ENCODE assay signal across 31 cellular contexts in genomic region chr2:182444806-182445205, GRCh38. TPM values are rescaled to one million over a fixed set of nuclear protein-coding genes. Genes with fewer than 3 reads are reported as not detected.
DNase-seq lines count a peak whose midpoint lies in the region; ATAC-seq, FAIRE-seq and TF ChIP-seq lines count a peak whose summit lies in the region.
"Had no signal": no experiment of that assay in that cellular context is flagged by ENCODE, and none has a peak within 500 bp of the region (broad histone marks: within the 10 kb centered on the region; RNA-seq: fewer than 3 reads in every experiment).

No MANE protein-coding gene starts in this region.

- no peaks in the 10 kb centered on the region for H3K27me3 Mint-ChIP-seq in HFFc6 (ENCODE audit: insufficient read depth)
- no peaks in the 10 kb centered on the region for H3K27me3 Mint-ChIP-seq in astrocyte (ENCODE audit: low read depth, unreplicated experiment)
- H3K27me3 Mint-ChIP-seq in osteocyte (ENCODE audit: unreplicated experiment), result no peaks in the 10 kb centered on the region
- H3K27me3 Mint-ChIP-seq: activated CD4-positive, alpha-beta memory T cell treated with anti-CD3 and anti-CD28 coated beads, Interleukin-2, amount 10 ng/mL, durations not matched to agents 7 days and 5 days; activated naive CD8-positive, alpha-beta T cell treated with anti-CD3 and anti-CD28 coated beads, Interleukin-2, amount 10 ng/mL, durations not matched to agents 7 days and 5 days; dendritic cell treated with granulocyte-macrophage colony-stimulating factor and Interleukin-4, amounts not matched to agents 40 ng/mL and 50 ng/mL, for 4 days; T-cell had no signal

- H4K20me1 ChIP-seq in astrocyte (ENCODE audit: insufficient read depth, low read length), result no peaks in the 10 kb centered on the region
- H4K20me1 ChIP-seq in endothelial cell of umbilical vein (replicated peaks; ENCODE audit: control insufficient read depth, extremely low read depth, insufficient read depth, low read length), result no peaks in the 10 kb centered on the region

- FAIRE-seq in astrocyte (lab: Jason Lieb, UNC) (no peak), endothelial cell of umbilical vein (lab: Jason Lieb, UNC) (peak; percentile 54)
- FAIRE-seq: bronchial epithelial cell, D721Med, frontal cortex had no signal

- H3K9me1 ChIP-seq in endothelial cell of umbilical vein (replicated peaks; ENCODE audit: control insufficient read depth, extremely low read depth, insufficient read depth, low read length), result no peaks in the 10 kb centered on the region

- no peaks in the 10 kb centered on the region for H3K79me2 ChIP-seq in astrocyte (ENCODE audit: insufficient read depth, low read length)
- no peaks in the 10 kb centered on the region for H3K79me2 ChIP-seq in endothelial cell of umbilical vein (ENCODE audit: control insufficient read depth, insufficient read depth, low read length)
- H3K79me2 ChIP-seq: hepatocyte, parathyroid adenoma had no signal

- H3K4me2 ChIP-seq in astrocyte (ENCODE audit: low read length) (no peak overlapping the region), endothelial cell of umbilical vein (ENCODE audit: insufficient read depth, low read length) (no peak overlapping the region)
- H3K4me2 ChIP-seq: hepatocyte had no signal

- H2AFZ ChIP-seq in astrocyte (ENCODE audit: low read depth, low read length) (no peak overlapping the region), endothelial cell of umbilical vein (ENCODE audit: low read depth, low read length) (no peak overlapping the region)
- H2AFZ ChIP-seq: hepatocyte, parathyroid adenoma had no signal

- H3K9ac ChIP-seq in astrocyte (ENCODE audit: low read length) (no peak overlapping the region), endothelial cell of umbilical vein (replicated peaks; ENCODE audit: extremely low read depth, insufficient read depth, low read length) (no peak overlapping the region)
- H3K9ac ChIP-seq: parathyroid adenoma had no signal

- no peaks in the 10 kb centered on the region for H3K36me3 Mint-ChIP-seq in HFFc6 (ENCODE audit: low read depth)
- no peaks in the 10 kb centered on the region for H3K36me3 Mint-ChIP-seq in astrocyte (ENCODE audit: low read depth, unreplicated experiment)
- H3K36me3 Mint-ChIP-seq in osteocyte (ENCODE audit: unreplicated experiment), result no peaks in the 10 kb centered on the region
- H3K36me3 Mint-ChIP-seq: activated naive CD8-positive, alpha-beta T cell treated with anti-CD3 and anti-CD28 coated beads, Interleukin-2, amount 10 ng/mL, durations not matched to agents 7 days and 5 days; mesothelial cell of epicardium; T-cell had no signal

- peaks cover 53% of the 10 kb centered on the region for H3K4me1 Mint-ChIP-seq in HFFc6 (ENCODE audit: low read depth)
- H3K4me1 Mint-ChIP-seq in astrocyte (ENCODE audit: low read depth, unreplicated experiment), result peaks cover 15% of the 10 kb centered on the region
- peaks cover 62% of the 10 kb centered on the region for H3K4me1 Mint-ChIP-seq in osteocyte (ENCODE audit: unreplicated experiment)
- H3K4me1 Mint-ChIP-seq: activated CD4-positive, alpha-beta memory T cell treated with anti-CD3 and anti-CD28 coated beads, Interleukin-2, amount 10 ng/mL, durations not matched to agents 7 days and 5 days; activated naive CD8-positive, alpha-beta T cell treated with anti-CD3 and anti-CD28 coated beads, Interleukin-2, amount 10 ng/mL, durations not matched to agents 7 days and 5 days; nephron; T-cell had no signal

- no peaks in the 10 kb centered on the region for H3K9me3 ChIP-seq in astrocyte (ENCODE audit: insufficient read depth, low read depth, low read length)
- H3K9me3 ChIP-seq in endothelial cell of umbilical vein (replicated peaks; ENCODE audit: control insufficient read depth, insufficient read depth, low read length), result no peaks in the 10 kb centered on the region
- H3K9me3 ChIP-seq: HAP-1, right lobe of liver, thyroid gland had no signal

- no peak overlapping the region for H3K4me3 ChIP-seq in astrocyte (ENCODE audit: insufficient read depth, low read depth, low read length)
- no peak overlapping the region for H3K4me3 ChIP-seq in endothelial cell of umbilical vein (replicated peaks in 1 of 3; ENCODE audit: insufficient read depth in 1 of 3, low read depth in 1 of 3, low read length in 3 of 3)
- H3K4me3 ChIP-seq: HAP-1, hepatocyte, right lobe of liver, thyroid gland had no signal

- BruUV-seq in endothelial cell of umbilical vein (replicated peaks; lab: Mats Ljungman, UMichigan), result no TSS peak

- H3K4me1 ChIP-seq in astrocyte (ENCODE audit: insufficient read depth, low read length) (no peaks in the 10 kb centered on the region), endothelial cell of umbilical vein (ENCODE audit: control insufficient read depth, extremely low read depth, insufficient read depth, low read length) (no peaks in the 10 kb centered on the region)
- H3K4me1 ChIP-seq: HAP-1, parathyroid adenoma, right lobe of liver had no signal

- H3K4me3 Mint-ChIP-seq in HFFc6, result no peak overlapping the region
- H3K4me3 Mint-ChIP-seq in astrocyte (ENCODE audit: unreplicated experiment), result no peak overlapping the region
- no peak overlapping the region for H3K4me3 Mint-ChIP-seq in osteocyte (ENCODE audit: unreplicated experiment)
- H3K4me3 Mint-ChIP-seq: activated CD4-positive, alpha-beta memory T cell treated with anti-CD3 and anti-CD28 coated beads, Interleukin-2, amount 10 ng/mL, durations not matched to agents 7 days and 5 days; activated naive CD8-positive, alpha-beta T cell treated with anti-CD3 and anti-CD28 coated beads, Interleukin-2, amount 10 ng/mL, durations not matched to agents 7 days and 5 days; dendritic cell treated with granulocyte-macrophage colony-stimulating factor and Interleukin-4, amounts not matched to agents 40 ng/mL and 50 ng/mL, for 4 days; mesothelial cell of epicardium; nephron; T-cell had no signal

- intact Hi-C loops in endothelial cell of umbilical vein (cut with micrococcal nuclease), result no loop called here

- no peak for TF ChIP-seq POLR2A in endothelial cell of umbilical vein (IDR thresholded peaks at IDR 0.05; ENCODE audit: low read depth, low read length)

- POLR2A ChIA-PET in endothelial cell of umbilical vein (lab: Charles Lee), result interaction anchor here (1.0 kb wide), 1 partner anchor 9 kb away, joined by 4 read pairs; no protein-coding TSS in a partner anchor

- H3K9me3 Mint-ChIP-seq in HFFc6 (no peaks in the 10 kb centered on the region), astrocyte (ENCODE audit: unreplicated experiment) (no peaks in the 10 kb centered on the region), osteocyte (ENCODE audit: unreplicated experiment) (peaks cover 6% of the 10 kb centered on the region)
- H3K9me3 Mint-ChIP-seq: nephron had no signal

- CTCF ChIA-PET in endothelial cell of umbilical vein (lab: Charles Lee), result interaction anchor here (1.3 to 1.4 kb wide), 3 partner anchors 9 to 15 kb away, joined by 3 to 5 read pairs (median 5); no protein-coding TSS in a partner anchor

- DNase-seq in HFFc6 (peak; percentile 6), astrocyte (ENCODE audit: low read depth) (peak; percentile 22), endothelial cell of umbilical vein (ENCODE audit: low read depth, low spot score) (peak; percentile 76), osteocyte (ENCODE audit: extremely low spot score, unreplicated experiment) (no peak), NAMALWA (ENCODE audit: low spot score) (no peak)
- DNase-seq: activated CD4-positive, alpha-beta memory T cell treated with anti-CD3 and anti-CD28 coated beads, Interleukin-2, amount 10 ng/mL, durations not matched to agents 7 days and 5 days; activated effector memory CD4-positive, alpha-beta T cell treated with Interleukin-2 at 50 U/mL for 16 hours; activated naive CD8-positive, alpha-beta T cell treated with anti-CD3 and anti-CD28 coated beads, Interleukin-2, amount 10 ng/mL, durations not matched to agents 7 days and 5 days; C1 segment of cervical spinal cord; MM.1S; NCI-H1436 treated with DMSO at 0.1 percent for 48 hours; NCI-H2107; NCI-H524; NK-92 treated with Interleukin-12 subunit alpha and Interleukin-12 subunit beta, amount 100 ng/mL, for 24 hours; right lobe of liver; SHP77; stimulated activated naive CD8-positive, alpha-beta T cell treated with anti-CD3 and anti-CD28 coated beads, Interleukin-15, Interleukin-2, amounts not matched to agents 100 U/mL and 50 U/mL, for 24 hours; T-cell; thyroid gland had no signal

- H3K36me3 ChIP-seq in astrocyte (ENCODE audit: insufficient read depth, low read length) (no peaks in the 10 kb centered on the region), endothelial cell of umbilical vein (ENCODE audit: control insufficient read depth in 2 of 2, extremely low read depth in 1 of 2, insufficient read depth in 2 of 2, low read length in 2 of 2) (no peaks in the 10 kb centered on the region)
- H3K36me3 ChIP-seq: HAP-1, right lobe of liver, thyroid gland had no signal

- H3K27ac ChIP-seq in astrocyte (ENCODE audit: low read depth, low read length), result no peak overlapping the region
- no peak overlapping the region for H3K27ac ChIP-seq in endothelial cell of umbilical vein (ENCODE audit: insufficient read depth, low read depth, low read length)
- H3K27ac ChIP-seq: hepatocyte, parathyroid adenoma, right lobe of liver had no signal

- no peaks in the 10 kb centered on the region for H3K27me3 ChIP-seq in astrocyte (ENCODE audit: insufficient read depth, low read length)
- no peaks in the 10 kb centered on the region for H3K27me3 ChIP-seq in endothelial cell of umbilical vein (ENCODE audit: control insufficient read depth in 2 of 2, insufficient read depth in 2 of 2, low read length in 2 of 2)
- H3K27me3 ChIP-seq: hepatocyte, right lobe of liver, thyroid gland had no signal

- no peak for ATAC-seq in GM19452 (IDR thresholded peaks at IDR 0.05; ENCODE audit: unreplicated experiment)
- no peak for ATAC-seq in HG03378 (IDR thresholded peaks at IDR 0.05; ENCODE audit: unreplicated experiment)
- no peak for ATAC-seq in HG02763 (IDR thresholded peaks at IDR 0.05; ENCODE audit: unreplicated experiment)
- ATAC-seq: right lobe of liver; stimulated activated naive CD8-positive, alpha-beta T cell treated with anti-CD3 and anti-CD28 coated beads, Interleukin-15, Interleukin-2, amounts not matched to agents 100 U/mL and 50 U/mL, for 24 hours; T-cell had no signal

- dilution Hi-C loops in endothelial cell of umbilical vein (cut with MboI; ENCODE audit: extremely low pct_ligation_motif_present, low sequenced_read_pairs), result no loop called here

- TF ChIP-seq CTCF in HFFc6 (IDR thresholded peaks at IDR 0.05), result no peak
- no peak for TF ChIP-seq CTCF in astrocyte (IDR thresholded peaks at IDR 0.05; ENCODE audit: insufficient read depth, low read depth, low read length)
- no peak for TF ChIP-seq CTCF in endothelial cell of umbilical vein (IDR thresholded peaks at IDR 0.05; ENCODE audit: extremely low read depth in 1 of 2, insufficient read depth in 1 of 2, low read depth in 1 of 2, low read length in 2 of 2)
- no peak for TF ChIP-seq CTCF in osteocyte (IDR thresholded peaks at IDR 0.05)

- H3K27ac Mint-ChIP-seq in HFFc6, result no peak overlapping the region
- H3K27ac Mint-ChIP-seq in astrocyte (ENCODE audit: unreplicated experiment), result no peak overlapping the region
- peak overlapping the region; percentile 85 for H3K27ac Mint-ChIP-seq in osteocyte (ENCODE audit: unreplicated experiment)
- H3K27ac Mint-ChIP-seq: activated CD4-positive, alpha-beta memory T cell treated with anti-CD3 and anti-CD28 coated beads, Interleukin-2, amount 10 ng/mL, durations not matched to agents 7 days and 5 days; activated naive CD8-positive, alpha-beta T cell treated with anti-CD3 and anti-CD28 coated beads, Interleukin-2, amount 10 ng/mL, durations not matched to agents 7 days and 5 days; dendritic cell treated with granulocyte-macrophage colony-stimulating factor and Interleukin-4, amounts not matched to agents 40 ng/mL and 50 ng/mL, for 4 days; mesothelial cell of epicardium; nephron; T-cell had no signal

RNA-seq across cellular contexts. Expression of gene PDE1A, which starts 18.0 kb away (rescaled TPM):
- 1 to 10 TPM; 2.7 to 8.0 (median 3.9) TPM for total RNA-seq in HFFc6 (2021; fragmentation: NEBNext Ultra II Directional; extraction: Animal tissue kit (Norgen Biotek cat#: 25700))
- total RNA-seq in astrocyte (0.32 TPM in 1 of 2 replicates, not detected in the other), endothelial cell of umbilical vein (0.49 and 0.83 TPM in 2 replicates), osteocyte (1.5 and 1.8 TPM in 2 replicates)
- 0.40 and 0.43 TPM in 2 replicates for polyA plus RNA-seq in endothelial cell of umbilical vein
- polyA plus RNA-seq in endothelial cell of umbilical vein (2011; cell fraction: cytosol; rRNA removed), result 0.54 and 0.62 TPM in 2 replicates
- 0.53 and 0.68 TPM in 2 replicates for polyA plus RNA-seq in endothelial cell of umbilical vein (2011; cell fraction: nucleus; rRNA removed)
- polyA plus RNA-seq in endothelial cell of umbilical vein (2012), result 0.19 and 0.55 TPM in 2 replicates
- polyA minus RNA-seq in endothelial cell of umbilical vein, result 0.80 and 0.85 TPM in 2 replicates
- polyA minus RNA-seq in endothelial cell of umbilical vein (2011; cell fraction: cytosol; rRNA and poly(A)+ RNA removed), result not detected
- 2.1 and 2.2 TPM in 2 replicates for polyA minus RNA-seq in endothelial cell of umbilical vein (2011; cell fraction: nucleus; rRNA and poly(A)+ RNA removed)
- total RNA-seq: activated CD4-positive, alpha-beta memory T cell treated with anti-CD3 and anti-CD28 coated beads, Interleukin-2, amount 10 ng/mL, durations not matched to agents 7 days and 5 days; activated naive CD8-positive, alpha-beta T cell treated with anti-CD3 and anti-CD28 coated beads, Interleukin-2, amount 10 ng/mL, durations not matched to agents 7 days and 5 days; T-cell had no signal

Comparison
In these comparisons a context has a peak if more than half of its experiments do, and no peak if none do; other contexts are left out.
1. DNase-seq: peak in HFFc6 (single experiment), astrocyte (single experiment) and endothelial cell of umbilical vein (single experiment); none in osteocyte (single experiment) and NAMALWA (single experiment).